In genomic region chr9:15307523-15307841, GRCh38 we compare ENCODE assay signal across 8 cellular contexts. TPM values are rescaled to one million over a fixed set of nuclear protein-coding genes. Genes with fewer than 3 reads are reported as not detected.
DNase-seq lines count a peak whose midpoint lies in the region; ATAC-seq and TF ChIP-seq lines count a peak whose summit lies in the region.

No MANE protein-coding gene starts in this region.

- H3K9me3 Mint-ChIP-seq in activated CD8-positive, alpha-beta T cell treated with anti-CD3 and anti-CD28 coated beads for 36 hours, result no peaks in the 10 kb centered on the region

- peak overlapping the region; percentile 88 for H3K4me3 ChIP-seq in lower lobe of right lung

- H3K27ac ChIP-seq in lower lobe of right lung, result peak overlapping the region; percentile 86

- no peaks in the 10 kb centered on the region for H3K9me3 ChIP-seq in lower lobe of right lung

- H3K4me1 Mint-ChIP-seq in activated CD8-positive, alpha-beta T cell treated with anti-CD3 and anti-CD28 coated beads for 36 hours (ENCODE audit: low read depth), result peaks cover 46% of the 10 kb centered on the region

- no peak for TF ChIP-seq CTCF in activated CD8-positive, alpha-beta T cell treated with anti-CD3 and anti-CD28 coated beads for 36 hours (IDR thresholded peaks at IDR 0.05)
- no peak for TF ChIP-seq CTCF in lower lobe of right lung (IDR thresholded peaks at IDR 0.05)

- H3K27me3 ChIP-seq in lower lobe of right lung (ENCODE audit: low read depth), result no peaks in the 10 kb centered on the region

- no peaks in the 10 kb centered on the region for H3K27me3 Mint-ChIP-seq in activated CD8-positive, alpha-beta T cell treated with anti-CD3 and anti-CD28 coated beads for 36 hours

- no peaks in the 10 kb centered on the region for H3K36me3 ChIP-seq in lower lobe of right lung

- intact Hi-C loops in activated CD8-positive, alpha-beta T cell treated with anti-CD3 and anti-CD28 coated beads for 36 hours (cut with micrococcal nuclease), result no loop called here
- intact Hi-C loops in lower lobe of right lung (cut with DNase I) (no loop called here), head of caudate nucleus (cut with DNase I) (loop anchor here (10.0 kb wide), 1 partner anchor 117 kb away; the partner anchor contains the start of gene SNAPC3), posterior vena cava (cut with DNase I) (loop anchor here in 1 of 2 donors (10.0 kb wide), 1 partner anchor 93 kb away; no protein-coding TSS in a partner anchor)

- DNase-seq in activated CD8-positive, alpha-beta T cell treated with anti-CD3 and anti-CD28 coated beads for 36 hours, result no peak
- DNase-seq in lower lobe of right lung (no peak), head of caudate nucleus (no peak), NCI-H1694 treated with DMSO at 0.1 percent for 48 hours (lab: John Stamatoyannopoulos, UW) (no peak), posterior vena cava (ENCODE audit: low spot score) (no peak)

- H3K27ac Mint-ChIP-seq in activated CD8-positive, alpha-beta T cell treated with anti-CD3 and anti-CD28 coated beads for 36 hours, result peak overlapping the region; percentile 82

- peak; percentile 28 for ATAC-seq in GM18498 (IDR thresholded peaks at IDR 0.05; ENCODE audit: unreplicated experiment)
- peak; percentile 21 for ATAC-seq in HG02798 (IDR thresholded peaks at IDR 0.05; ENCODE audit: poor library complexity, unreplicated experiment)
- peak; percentile 1 for ATAC-seq in activated CD8-positive, alpha-beta T cell treated with anti-CD3 and anti-CD28 coated beads for 36 hours
- peak; percentile 11 to 15 for ATAC-seq in lower lobe of right lung
- ATAC-seq in esophagus mucosa, result no peak

- peak overlapping the region; percentile 98 for H3K4me3 Mint-ChIP-seq in activated CD8-positive, alpha-beta T cell treated with anti-CD3 and anti-CD28 coated beads for 36 hours

- POLR2A ChIA-PET in activated CD8-positive, alpha-beta T cell treated with anti-CD3 and anti-CD28 coated beads for 36 hours (lab: Charles Lee), result interaction anchor here (0.7 to 1.7 kb wide), 2 partner anchors 8 to 117 kb away, joined by 3 to 4 read pairs; no protein-coding TSS in a partner anchor

- CTCF ChIA-PET in activated CD8-positive, alpha-beta T cell treated with anti-CD3 and anti-CD28 coated beads for 36 hours (lab: Charles Lee), result interaction anchor here (0.7 to 1.5 kb wide), 3 partner anchors 9 to 165 kb away, joined by 3 read pairs; no protein-coding TSS in a partner anchor

- H3K4me1 ChIP-seq in lower lobe of right lung, result peaks cover 11% of the 10 kb centered on the region

- H3K36me3 Mint-ChIP-seq in activated CD8-positive, alpha-beta T cell treated with anti-CD3 and anti-CD28 coated beads for 36 hours (ENCODE audit: low read depth), result peaks cover 6% of the 10 kb centered on the region

RNA-seq across cellular contexts. Expression of gene TTC39B, which starts 0.5 kb away (rescaled TPM):
- 10 to 100 TPM; 17.8 to 18.5 TPM for total RNA-seq in activated CD8-positive, alpha-beta T cell treated with anti-CD3 and anti-CD28 coated beads for 36 hours
- total RNA-seq in lower lobe of right lung, result 49.2 TPM
- total RNA-seq in posterior vena cava, result 10 to 100 TPM; 19.7 to 30.1 TPM
- total RNA-seq in esophagus mucosa, result 26.2 TPM
